20 cellular contexts compared by ENCODE assay signal in genomic region chr5:88539642-88540476, GRCh38.
"Had no signal": no experiment of that assay in that cellular context is flagged by ENCODE, and none has a peak within 500 bp of the region (broad histone marks: within the 10 kb centered on the region; RNA-seq: fewer than 3 reads in every experiment).

No MANE protein-coding gene starts in this region.

- H3K4me1 Mint-ChIP-seq: activated CD4-positive, alpha-beta T cell treated with anti-CD3 and anti-CD28 coated beads for 36 hours; activated naive CD8-positive, alpha-beta T cell treated with anti-CD3 and anti-CD28 coated beads for 36 hours; natural killer cell had no signal

- H3K4me3 ChIP-seq: left ventricle myocardium inferior, right lobe of liver, skin epidermis had no signal

- ATAC-seq: activated CD4-positive, alpha-beta T cell treated with anti-CD3 and anti-CD28 coated beads for 36 hours; foreskin keratinocyte; natural killer cell; right lobe of liver had no signal

- H3K36me3 ChIP-seq: left ventricle myocardium inferior, right lobe of liver, tibial nerve had no signal

- H3K27me3 ChIP-seq: foreskin keratinocyte, right lobe of liver, tibial nerve had no signal

- H3K27ac ChIP-seq: foreskin keratinocyte, left ventricle myocardium inferior, right lobe of liver, skin epidermis had no signal

- H3K27ac Mint-ChIP-seq: activated CD4-positive, alpha-beta T cell treated with anti-CD3 and anti-CD28 coated beads for 36 hours; activated naive CD8-positive, alpha-beta T cell treated with anti-CD3 and anti-CD28 coated beads for 36 hours; activated T-cell treated with anti-CD3 and anti-CD28 coated beads, Interleukin-2, amount 50 U/mL, for 24 hours; dendritic cell treated with granulocyte-macrophage colony-stimulating factor and Interleukin-4, amounts not matched to agents 40 ng/mL and 50 ng/mL, for 4 days; mesothelial cell of epicardium; natural killer cell; stimulated activated naive CD8-positive, alpha-beta T cell treated with anti-CD3 and anti-CD28 coated beads, Interleukin-15, Interleukin-2, amounts not matched to agents 100 ng/mL and 50 ng/mL, for 24 hours had no signal

- H3K27me3 Mint-ChIP-seq: dendritic cell treated with granulocyte-macrophage colony-stimulating factor and Interleukin-4, amounts not matched to agents 40 ng/mL and 50 ng/mL, for 4 days had no signal

- H3K9me3 ChIP-seq: left ventricle myocardium inferior, right lobe of liver, tibial nerve had no signal

- H3K36me3 Mint-ChIP-seq: activated naive CD8-positive, alpha-beta T cell treated with anti-CD3 and anti-CD28 coated beads for 36 hours; mesothelial cell of epicardium; natural killer cell had no signal

- H3K4me1 ChIP-seq: foreskin keratinocyte, left ventricle myocardium inferior, right lobe of liver, tibial nerve had no signal

- DNase-seq: activated CD4-positive, alpha-beta T cell treated with anti-CD3 and anti-CD28 coated beads for 36 hours; activated CD4-positive, alpha-beta T cell treated with anti-CD3 and anti-CD28 coated beads, Interleukin-2, amount 50 U/mL, for 4 hours; activated CD8-positive, alpha-beta memory T cell treated with anti-CD3 and anti-CD28 coated beads for 24 hours; activated CD8-positive, alpha-beta memory T cell treated with anti-CD3 and anti-CD28 coated beads, Interleukin-2, amount 50 U/mL, for 4 hours; activated naive CD4-positive, alpha-beta T cell treated with Interleukin-2 at 50 U/mL for 16 hours; activated naive CD8-positive, alpha-beta T cell treated with anti-CD3 and anti-CD28 coated beads for 36 hours; activated T-cell treated with anti-CD3 and anti-CD28 coated beads, Interleukin-2, amount 50 U/mL, for 24 hours; effector CD8-positive, alpha-beta T cell; foreskin keratinocyte; left ventricle myocardium inferior; natural killer cell; occipital lobe; right lobe of liver; stimulated activated CD4-positive, alpha-beta T cell treated with anti-CD3 and anti-CD28 coated beads, Interleukin-1b, Interleukin-23, amount 100 ng/mL, for 48 hours; SW 1271 had no signal

- H3K9me3 Mint-ChIP-seq: activated naive CD8-positive, alpha-beta T cell treated with anti-CD3 and anti-CD28 coated beads for 36 hours; activated T-cell treated with anti-CD3 and anti-CD28 coated beads, Interleukin-2, amount 50 U/mL, for 24 hours; dendritic cell treated with granulocyte-macrophage colony-stimulating factor and Interleukin-4, amounts not matched to agents 40 ng/mL and 50 ng/mL, for 4 days; mesothelial cell of epicardium; natural killer cell; stimulated activated naive CD8-positive, alpha-beta T cell treated with anti-CD3 and anti-CD28 coated beads, Interleukin-15, Interleukin-2, amounts not matched to agents 100 ng/mL and 50 ng/mL, for 24 hours had no signal

- H3K4me3 Mint-ChIP-seq: activated CD4-positive, alpha-beta T cell treated with anti-CD3 and anti-CD28 coated beads for 36 hours; activated naive CD8-positive, alpha-beta T cell treated with anti-CD3 and anti-CD28 coated beads for 36 hours; activated T-cell treated with anti-CD3 and anti-CD28 coated beads, Interleukin-2, amount 50 U/mL, for 24 hours; dendritic cell treated with granulocyte-macrophage colony-stimulating factor and Interleukin-4, amounts not matched to agents 40 ng/mL and 50 ng/mL, for 4 days; mesothelial cell of epicardium; natural killer cell; stimulated activated naive CD8-positive, alpha-beta T cell treated with anti-CD3 and anti-CD28 coated beads, Interleukin-15, Interleukin-2, amounts not matched to agents 100 ng/mL and 50 ng/mL, for 24 hours had no signal
